26 cellular contexts compared by ENCODE assay signal in genomic region chr17:80631142-80632045, GRCh38.
A peak's percentile ranks its signal among the peaks of the same experiment; 100 is the strongest.
DNase-seq lines count a peak whose midpoint lies in the region; ATAC-seq and TF ChIP-seq lines count a peak whose summit lies in the region.
"Had no signal": no experiment of that assay in that cellular context is flagged by ENCODE, and none has a peak within 500 bp of the region (broad histone marks: within the 10 kb centered on the region; RNA-seq: fewer than 3 reads in every experiment).

No MANE protein-coding gene starts in this region.

- no peak overlapping the region for H3K4me3 ChIP-seq in endodermal cell (ENCODE audit: low read length)
- H3K4me3 ChIP-seq: BLaER1 treated with 17β-estradiol and CSF1 and Interleukin-3, amounts not matched to agents 10 nM and 100 nM; dorsolateral prefrontal cortex; left lung; right lobe of liver had no signal

- peaks cover 2% of the 10 kb centered on the region for H3K36me3 ChIP-seq in endodermal cell (ENCODE audit: control insufficient read depth, insufficient read depth, low read length)
- H3K36me3 ChIP-seq: right lobe of liver had no signal

- H3K4me1 Mint-ChIP-seq in activated naive CD4-positive, alpha-beta T cell treated with anti-CD3 and anti-CD28 coated beads, Interleukin-2, amount 50 U/mL, for 24 hours: peaks cover 39% of the 10 kb centered on the region
- peaks cover 25% of the 10 kb centered on the region for H3K4me1 Mint-ChIP-seq in endodermal cell
- H3K4me1 Mint-ChIP-seq in type B pancreatic cell (ENCODE audit: unreplicated experiment): peaks cover 14% of the 10 kb centered on the region
- H3K4me1 Mint-ChIP-seq: immature natural killer cell had no signal

- peaks cover 6% of the 10 kb centered on the region for H3K4me1 ChIP-seq in endodermal cell (ENCODE audit: control insufficient read depth, insufficient read depth, low read length)
- H3K4me1 ChIP-seq: left lung, parathyroid adenoma, right lobe of liver had no signal

- no peak for ATAC-seq in HG03521 (IDR thresholded peaks at IDR 0.05; ENCODE audit: unreplicated experiment)
- ATAC-seq: activated T-cell treated with anti-CD3 and anti-CD28 coated beads, Interleukin-2, amount 50 U/mL, for 4 hours; left lung; SK-N-SH treated with all-trans-retinoic acid at 6 μM for 48 hours had no signal

- no peaks in the 10 kb centered on the region for H3K27me3 Mint-ChIP-seq in activated naive CD4-positive, alpha-beta T cell treated with anti-CD3 and anti-CD28 coated beads, Interleukin-2, amount 50 U/mL, for 24 hours
- H3K27me3 Mint-ChIP-seq in endodermal cell (ENCODE audit: insufficient read depth): no peaks in the 10 kb centered on the region
- H3K27me3 Mint-ChIP-seq in type B pancreatic cell: no peaks in the 10 kb centered on the region

- 93 to 98% methylated on average over 4 to 10 of the region's 10 CpGs for WGBS in endodermal cell (ENCODE audit: insufficient coverage in 1 of 2, insufficient read length in 1 of 2), 2 experiments

- H3K9me3 Mint-ChIP-seq in activated naive CD4-positive, alpha-beta T cell treated with anti-CD3 and anti-CD28 coated beads, Interleukin-2, amount 50 U/mL, for 24 hours: no peaks in the 10 kb centered on the region
- H3K9me3 Mint-ChIP-seq in endodermal cell (no peaks in the 10 kb centered on the region), type B pancreatic cell (no peaks in the 10 kb centered on the region)
- H3K9me3 Mint-ChIP-seq: activated naive CD4-positive, alpha-beta T cell treated with anti-CD3 and anti-CD28 coated beads for 36 hours; activated T-cell treated with anti-CD3 and anti-CD28 coated beads, Interleukin-2, amount 50 U/mL, for 4 hours; immature natural killer cell; nephron had no signal

- no peak overlapping the region for H3K27ac ChIP-seq in endodermal cell (ENCODE audit: low read depth, low read length)
- H3K27ac ChIP-seq: BLaER1 treated with 17β-estradiol and CSF1 and Interleukin-3, amounts not matched to agents 10 nM and 100 nM; dorsolateral prefrontal cortex; KMS-11; left lung; parathyroid adenoma; right lobe of liver had no signal

- TF ChIP-seq CTCF in endodermal cell (conservative IDR thresholded peaks at IDR 0.05) (no peak), type B pancreatic cell (conservative IDR thresholded peaks at IDR 0.05) (no peak)

- no peak overlapping the region for H3K4me3 Mint-ChIP-seq in activated naive CD4-positive, alpha-beta T cell treated with anti-CD3 and anti-CD28 coated beads, Interleukin-2, amount 50 U/mL, for 24 hours
- H3K4me3 Mint-ChIP-seq in endodermal cell (no peak overlapping the region), type B pancreatic cell (no peak overlapping the region)
- H3K4me3 Mint-ChIP-seq: activated naive CD4-positive, alpha-beta T cell treated with anti-CD3 and anti-CD28 coated beads for 36 hours; activated T-cell treated with anti-CD3 and anti-CD28 coated beads, Interleukin-2, amount 50 U/mL, for 4 hours; immature natural killer cell; nephron had no signal

- H3K9me3 ChIP-seq in endodermal cell (ENCODE audit: control insufficient read depth, low read length): no peaks in the 10 kb centered on the region
- H3K9me3 ChIP-seq: left lung, right lobe of liver had no signal

- DNase-seq in activated naive CD4-positive, alpha-beta T cell treated with anti-CD3 and anti-CD28 coated beads, Interleukin-2, amount 50 U/mL, for 16 hours: no peak
- DNase-seq in NOMO-1 treated with DMSO at 0.1 percent for 48 hours (lab: John Stamatoyannopoulos, UW; ENCODE audit: unreplicated experiment) (peak; percentile 69), endodermal cell (peak; percentile 44), type B pancreatic cell (ENCODE audit: extremely low spot score, unreplicated experiment) (no peak), KG1 (lab: John Stamatoyannopoulos, UW) (no peak), COR-L47 (lab: John Stamatoyannopoulos, UW) (no peak)
- DNase-seq: activated CD4-positive, CD25-positive, alpha-beta regulatory T cell treated with anti-CD3 and anti-CD28 coated beads, Interleukin-2, amount 50 U/mL, for 72 hours; activated naive CD4-positive, alpha-beta T cell treated with anti-CD3 and anti-CD28 coated beads for 36 hours; activated T-cell treated with anti-CD3 and anti-CD28 coated beads, Interleukin-2, amount 50 U/mL, for 4 hours; aorta; central memory CD4-positive, alpha-beta T cell; dorsolateral prefrontal cortex; immature natural killer cell; left lung; NCI-H1092 treated with DMSO at 0.1 percent for 48 hours; NCI-H2081; NCI-H446; right lobe of liver; stimulated activated CD8-positive, alpha-beta memory T cell treated with anti-CD3 and anti-CD28 coated beads, Interleukin-4, amount 100 ng/mL, for 48 hours had no signal

- peaks cover 9% of the 10 kb centered on the region for H3K36me3 Mint-ChIP-seq in activated naive CD4-positive, alpha-beta T cell treated with anti-CD3 and anti-CD28 coated beads, Interleukin-2, amount 50 U/mL, for 24 hours
- H3K36me3 Mint-ChIP-seq in endodermal cell (ENCODE audit: low read depth): peaks cover 9% of the 10 kb centered on the region
- H3K36me3 Mint-ChIP-seq in type B pancreatic cell: peaks cover 9% of the 10 kb centered on the region

- no peak overlapping the region for H3K9ac ChIP-seq in endodermal cell (ENCODE audit: extremely low read depth, low read length, poor library complexity, severe bottlenecking)
- H3K9ac ChIP-seq: BLaER1 treated with 17β-estradiol and CSF1 and Interleukin-3, amounts not matched to agents 10 nM and 100 nM; KMS-11; parathyroid adenoma had no signal

- peak overlapping the region; percentile 15 for H3K27ac Mint-ChIP-seq in activated naive CD4-positive, alpha-beta T cell treated with anti-CD3 and anti-CD28 coated beads, Interleukin-2, amount 50 U/mL, for 24 hours
- H3K27ac Mint-ChIP-seq in endodermal cell (no peak overlapping the region), type B pancreatic cell (peak overlapping the region; percentile 30)
- H3K27ac Mint-ChIP-seq: activated naive CD4-positive, alpha-beta T cell treated with anti-CD3 and anti-CD28 coated beads for 36 hours had no signal

- H3K27me3 ChIP-seq in endodermal cell (ENCODE audit: control insufficient read depth, insufficient read depth, low read length, poor library complexity, severe bottlenecking): no peaks in the 10 kb centered on the region
- H3K27me3 ChIP-seq: BLaER1 treated with 17β-estradiol and CSF1 and Interleukin-3, amounts not matched to agents 10 nM and 100 nM; dorsolateral prefrontal cortex; left lung; right lobe of liver had no signal

Comparison
In these comparisons a context has a peak if more than half of its experiments do, and no peak if none do; other contexts are left out.
1. DNase-seq: peak in NOMO-1 treated with DMSO at 0.1 percent for 48 hours (single experiment) and endodermal cell (single experiment); none in activated naive CD4-positive, alpha-beta T cell treated with anti-CD3 and anti-CD28 coated beads, Interleukin-2, amount 50 U/mL, for 16 hours (single experiment), type B pancreatic cell (single experiment), KG1 (single experiment) and COR-L47 (single experiment).